8 cellular contexts compared by ENCODE assay signal in the genomic region with DNA sequence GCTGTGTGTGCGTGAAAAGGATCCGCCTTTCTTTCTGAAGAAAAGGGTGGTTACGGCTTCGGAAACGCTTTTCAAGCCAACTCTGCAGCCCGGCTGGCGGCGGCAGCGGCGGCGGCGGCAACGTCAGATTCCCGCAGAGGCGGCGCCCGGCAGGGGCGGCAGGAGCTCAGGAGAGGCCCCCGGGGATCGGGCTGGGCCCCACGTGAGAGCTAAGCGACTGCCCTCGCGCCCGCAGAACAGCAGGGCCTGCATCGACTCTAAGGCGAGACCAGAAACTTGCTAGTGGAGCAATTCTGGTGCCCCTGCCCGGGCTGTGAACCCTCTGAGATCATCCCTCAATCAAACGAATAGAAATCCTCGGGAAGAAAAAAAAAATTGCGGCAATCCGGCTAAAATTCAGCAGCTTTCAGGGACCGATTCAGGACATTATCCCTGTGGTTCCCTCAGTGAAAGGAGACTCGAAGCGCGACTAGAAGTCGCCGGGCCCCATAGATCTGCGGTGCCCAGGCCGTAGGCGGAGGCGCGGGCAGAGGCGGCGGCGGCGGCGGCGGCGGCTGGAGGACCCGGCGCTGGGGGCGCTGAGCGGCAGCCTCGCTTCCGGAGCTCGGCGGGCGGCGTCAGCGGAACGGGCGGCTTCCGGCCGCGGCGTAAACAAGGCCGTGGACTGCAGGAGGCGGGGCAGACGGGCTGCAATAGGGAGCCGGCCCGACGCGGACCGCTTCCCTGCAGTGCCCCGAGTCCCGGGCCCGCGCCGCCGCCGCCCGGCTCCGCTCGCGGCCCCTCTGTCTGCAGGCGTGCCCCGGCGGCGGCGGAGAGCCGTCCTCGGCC. TPM values are rescaled to one million over a fixed set of nuclear protein-coding genes. Genes with fewer than 3 reads are reported as not detected.
DNase-seq lines count a peak whose midpoint lies in the region; ATAC-seq and TF ChIP-seq lines count a peak whose summit lies in the region.

A gene with protein sequence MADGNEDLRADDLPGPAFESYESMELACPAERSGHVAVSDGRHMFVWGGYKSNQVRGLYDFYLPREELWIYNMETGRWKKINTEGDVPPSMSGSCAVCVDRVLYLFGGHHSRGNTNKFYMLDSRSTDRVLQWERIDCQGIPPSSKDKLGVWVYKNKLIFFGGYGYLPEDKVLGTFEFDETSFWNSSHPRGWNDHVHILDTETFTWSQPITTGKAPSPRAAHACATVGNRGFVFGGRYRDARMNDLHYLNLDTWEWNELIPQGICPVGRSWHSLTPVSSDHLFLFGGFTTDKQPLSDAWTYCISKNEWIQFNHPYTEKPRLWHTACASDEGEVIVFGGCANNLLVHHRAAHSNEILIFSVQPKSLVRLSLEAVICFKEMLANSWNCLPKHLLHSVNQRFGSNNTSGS (plus strand): TSS at position 681 of the 828 bp plus-strand sequence. CDS start 316 bp downstream, outside the sequence.

- DNase-seq in NCI-H146 treated with DMSO at 0.1 percent for 48 hours (lab: John Stamatoyannopoulos, UW; ENCODE audit: unreplicated experiment) (peak; percentile 63), T-helper 17 cell (peak; percentile 84 to 86 (median 86)), amygdala (lab: John Stamatoyannopoulos, UW) (peak in 55 of 56 donors; percentile 17 to 90 (median 77)), right atrium auricular region (ENCODE audit: low spot score) (peak; percentile 86), putamen (ENCODE audit: low spot score) (peak; percentile 90), uterus (peak; percentile 84 to 88)

- peak within 1 kb of the TSS; percentile 98 to 99 for H3K27ac ChIP-seq in right atrium auricular region
- H3K27ac ChIP-seq in uterus, result peak within 1 kb of the TSS; percentile 93 to 98

- peaks cover 24% of the 10 kb centered on the region for H3K4me1 Mint-ChIP-seq in T-helper 17 cell

- TF ChIP-seq CTCF in right atrium auricular region (IDR thresholded peaks at IDR 0.05) (peak; percentile 16 to 57), uterus (IDR thresholded peaks at IDR 0.05) (peak; percentile 25 to 65 (median 36))

- no peaks in the 10 kb centered on the region for H3K27me3 Mint-ChIP-seq in T-helper 17 cell

- H3K9me3 ChIP-seq in T-helper 17 cell (ENCODE audit: control insufficient read depth, low read length, poor library complexity, severe bottlenecking), result no peaks in the 10 kb centered on the region
- no peaks in the 10 kb centered on the region for H3K9me3 ChIP-seq in right atrium auricular region
- H3K9me3 ChIP-seq in uterus, result no peaks in the 10 kb centered on the region

- H3K27me3 ChIP-seq in right atrium auricular region (no peaks in the 10 kb centered on the region), uterus (no peaks in the 10 kb centered on the region)

- H3K4me1 ChIP-seq in right atrium auricular region (peaks cover 0 to 29% of the 10 kb centered on the region in 2 donors), uterus (peaks cover 8 to 9% of the 10 kb centered on the region in 2 donors)

- intact Hi-C loops in uterus (cut with DNase I; ENCODE audit: low total_unique reads), result no loop called here

- TF ChIP-seq POLR2A in uterus (IDR thresholded peaks at IDR 0.05), result peak; percentile 92 to 96

- peak within 1 kb of the TSS; percentile 96 for H3K27ac Mint-ChIP-seq in T-helper 17 cell

- ATAC-seq in GM18499 (IDR thresholded peaks at IDR 0.05; ENCODE audit: insufficient read depth, unreplicated experiment) (peak; percentile 59), HG02885 (IDR thresholded peaks at IDR 0.05; ENCODE audit: poor library complexity, unreplicated experiment) (peak; percentile 95), T-helper 17 cell (peak; percentile 84)

- H3K4me3 ChIP-seq in right atrium auricular region (peak within 1 kb of the TSS; percentile 94), uterus (peak within 1 kb of the TSS; percentile 44 to 93)

- peaks cover 5% of the 10 kb centered on the region for H3K36me3 ChIP-seq in right atrium auricular region
- H3K36me3 ChIP-seq in uterus, result no peaks in the 10 kb centered on the region

- H3K4me3 Mint-ChIP-seq in T-helper 17 cell, result peak within 1 kb of the TSS; percentile 96

- H3K36me3 Mint-ChIP-seq in T-helper 17 cell (ENCODE audit: low read depth), result peaks cover 2% of the 10 kb centered on the region

RNA-seq across cellular contexts. Expression of the gene that starts here (rescaled TPM):
- total RNA-seq in T-helper 17 cell (10 to 100 TPM; 73.5 to 79.2 TPM), right atrium auricular region (10 to 100 TPM; 51.1 to 80.3 TPM), uterus (100 to 1,000 TPM in 3 of 4 donors, 10 to 100 TPM in 1; 63.0 to 156 (median 120) TPM)

Comparison
In these comparisons a context has a peak if more than half of its experiments do, and no peak if none do; other contexts are left out.
1. Peak in every context shown above with its lines: DNase-seq, ATAC-seq, H3K4me3 ChIP-seq and H3K27ac ChIP-seq.